In the genomic region with DNA sequence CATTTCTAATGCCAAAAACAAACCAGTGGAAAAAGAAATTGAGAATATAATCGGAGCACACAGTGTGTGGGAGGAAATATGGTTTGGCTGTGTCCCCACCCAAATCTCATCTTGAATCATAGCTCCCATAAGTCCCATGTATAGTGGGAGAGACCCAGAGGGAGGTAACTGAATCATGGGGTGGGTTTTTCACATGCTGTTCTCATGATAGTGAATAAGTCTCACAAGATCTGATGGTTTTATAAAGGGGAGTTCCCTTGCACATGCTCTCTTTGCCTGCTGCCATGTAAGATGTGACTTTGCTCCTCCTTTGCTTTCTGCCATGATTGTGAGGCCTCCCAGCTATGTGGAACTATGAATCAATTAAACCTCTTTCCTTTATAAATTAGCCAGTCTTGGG, we compare ENCODE assay signal across 7 cellular contexts.
DNase-seq lines count a peak whose midpoint lies in the region; ATAC-seq, FAIRE-seq and TF ChIP-seq lines count a peak whose summit lies in the region.
"Not testable (repeated sequence)": the region's sequence is repeated elsewhere in the genome, so short reads cannot be mapped to it uniquely, and the experiment has no call there.

No MANE protein-coding gene starts in this region.

- not testable (repeated sequence) for H2AFZ ChIP-seq in K562 (ENCODE audit: low read depth, low read length)

- H3K9me3 Mint-ChIP-seq in activated T-cell treated with anti-CD3 and anti-CD28 coated beads, Interleukin-2, amount 50 U/mL, for 24 hours: peaks cover 29% of the 10 kb centered on the region
- H3K9me3 Mint-ChIP-seq in activated naive CD4-positive, alpha-beta T cell treated with anti-CD3 and anti-CD28 coated beads for 36 hours: peaks cover 28% of the 10 kb centered on the region
- H3K9me3 Mint-ChIP-seq in stimulated activated naive CD8-positive, alpha-beta T cell treated with anti-CD3 and anti-CD28 coated beads, Interleukin-15, amount 100 ng/mL, for 72 hours: peaks cover 40 to 41% of the 10 kb centered on the region in 2 donors

- not testable (repeated sequence) for H3K4me3 Mint-ChIP-seq in activated T-cell treated with anti-CD3 and anti-CD28 coated beads, Interleukin-2, amount 50 U/mL, for 24 hours; activated naive CD4-positive, alpha-beta T cell treated with anti-CD3 and anti-CD28 coated beads for 36 hours; stimulated activated naive CD8-positive, alpha-beta T cell treated with anti-CD3 and anti-CD28 coated beads, Interleukin-15, amount 100 ng/mL, for 72 hours

- not testable (repeated sequence) for H3K9me3 ChIP-seq in K562 (replicated peaks; ENCODE audit: control insufficient read depth, insufficient read depth, low read depth, low read length)

- not testable (repeated sequence) for DNase-seq in activated T-cell treated with anti-CD3 and anti-CD28 coated beads, Interleukin-2, amount 50 U/mL, for 24 hours; K562 (ENCODE audit: extremely low read depth in 1 of 4, low spot score in 3 of 4)
- DNase-seq in activated naive CD4-positive, alpha-beta T cell treated with anti-CD3 and anti-CD28 coated beads for 36 hours: peak; percentile 22
- DNase-seq in foreskin melanocyte: peak; percentile 24
- DNase-seq in stimulated activated CD4-positive, alpha-beta T cell treated with anti-CD3 and anti-CD28 coated beads, Interleukin-2, amount 100 ng/mL, for 48 hours: peak; percentile 2 to 16
- peak in 1 of 2 donors; percentile 21 for DNase-seq in stimulated activated naive CD8-positive, alpha-beta T cell treated with anti-CD3 and anti-CD28 coated beads, Interleukin-15, amount 100 ng/mL, for 72 hours

- TF ChIP-seq POLR2A in K562 (conservative IDR thresholded peaks at IDR 0.05): not testable (repeated sequence)

- H3K27ac ChIP-seq in K562 (ENCODE audit: extremely low read depth, low read depth, low read length): not testable (repeated sequence)

- BruUV-seq in K562 (replicated peaks; lab: Mats Ljungman, UMichigan): not testable (repeated sequence)

- H3K9me1 ChIP-seq in K562 (ENCODE audit: control insufficient read depth, insufficient read depth, low read length): not testable (repeated sequence)

- peaks cover 52% of the 10 kb centered on the region for H3K4me1 Mint-ChIP-seq in activated T-cell treated with anti-CD3 and anti-CD28 coated beads, Interleukin-2, amount 50 U/mL, for 24 hours (ENCODE audit: low read depth)
- H3K4me1 Mint-ChIP-seq in activated naive CD4-positive, alpha-beta T cell treated with anti-CD3 and anti-CD28 coated beads for 36 hours (ENCODE audit: low read depth): peaks cover 43% of the 10 kb centered on the region
- H3K4me1 Mint-ChIP-seq in stimulated activated naive CD8-positive, alpha-beta T cell treated with anti-CD3 and anti-CD28 coated beads, Interleukin-15, amount 100 ng/mL, for 72 hours: peaks cover 48% of the 10 kb centered on the region

- not testable (repeated sequence) for H3K9ac ChIP-seq in K562 (ENCODE audit: insufficient read depth in 1 of 2, low read depth in 2 of 2, low read length in 2 of 2)

- not testable (repeated sequence) for H3K4me1 ChIP-seq in K562 (replicated peaks in 1 of 2; ENCODE audit: control insufficient read depth in 2 of 2, insufficient read depth in 2 of 2, low read length in 2 of 2)

- H3K36me3 ChIP-seq in K562 (ENCODE audit: control insufficient read depth, insufficient read depth, low read length): not testable (repeated sequence)

- not testable (repeated sequence) for H3K27me3 ChIP-seq in K562 (ENCODE audit: control insufficient read depth in 2 of 2, insufficient read depth in 2 of 2, low read length in 2 of 2)

- in situ Hi-C loops in K562 (cut with MboI): not testable (repeated sequence)

- intact Hi-C loops in activated naive CD4-positive, alpha-beta T cell treated with anti-CD3 and anti-CD28 coated beads for 36 hours (cut with micrococcal nuclease); K562 (cut with micrococcal nuclease): not testable (repeated sequence)

- CTCF ChIA-PET in activated naive CD4-positive, alpha-beta T cell treated with anti-CD3 and anti-CD28 coated beads for 36 hours (lab: Charles Lee): interaction anchor here (1.8 kb wide), 1 partner anchor 9 kb away, joined by 5 read pairs; no protein-coding TSS in a partner anchor
- CTCF ChIA-PET in K562 (lab: Yijun Ruan, JAX; ENCODE audit: low intra/inter-chr PET ratio): not testable (repeated sequence)

- not testable (repeated sequence) for H4K20me1 ChIP-seq in K562 (replicated peaks; ENCODE audit: control insufficient read depth, insufficient read depth, low read length)

- H3K27me3 Mint-ChIP-seq in activated T-cell treated with anti-CD3 and anti-CD28 coated beads, Interleukin-2, amount 50 U/mL, for 24 hours; activated naive CD4-positive, alpha-beta T cell treated with anti-CD3 and anti-CD28 coated beads for 36 hours (ENCODE audit: low read depth); stimulated activated naive CD8-positive, alpha-beta T cell treated with anti-CD3 and anti-CD28 coated beads, Interleukin-15, amount 100 ng/mL, for 72 hours: not testable (repeated sequence)

- ATAC-seq in activated CD4-positive, CD25-positive, alpha-beta regulatory T cell treated with anti-CD3 and anti-CD28 coated beads, Interleukin-2, amount 50 U/mL, for 24 hours: peak; percentile 79 to 96
- not testable (repeated sequence) for ATAC-seq in K562
- ATAC-seq in stimulated activated naive CD8-positive, alpha-beta T cell treated with anti-CD3 and anti-CD28 coated beads, Interleukin-15, amount 100 ng/mL, for 72 hours: peak; percentile 76

- FAIRE-seq in K562 (lab: Jason Lieb, UNC): not testable (repeated sequence)

- not testable (repeated sequence) for TF ChIP-seq CTCF in K562 (IDR thresholded peaks at IDR 0.05 in 2 of 3, conservative IDR thresholded peaks at IDR 0.05 in 1 of 3; ENCODE audit: insufficient read depth in 2 of 3, low read depth in 1 of 3, low read length in 3 of 3)

- not testable (repeated sequence) for TF ChIP-seq RAD21 in K562 (CRISPR knock-in tag; conservative IDR thresholded peaks at IDR 0.05 in 1 of 2, IDR thresholded peaks at IDR 0.05 in 1 of 2)

- peaks cover 13% of the 10 kb centered on the region; the same call in 1 of the 3 replicates for H3K79me2 ChIP-seq in K562 (ENCODE audit: control insufficient read depth, insufficient read depth, low read length)

- H3K36me3 Mint-ChIP-seq in activated T-cell treated with anti-CD3 and anti-CD28 coated beads, Interleukin-2, amount 50 U/mL, for 24 hours (ENCODE audit: low read depth): peaks cover 66% of the 10 kb centered on the region
- peaks cover 33% of the 10 kb centered on the region for H3K36me3 Mint-ChIP-seq in activated naive CD4-positive, alpha-beta T cell treated with anti-CD3 and anti-CD28 coated beads for 36 hours (ENCODE audit: low read depth)

- H3K27ac Mint-ChIP-seq in activated T-cell treated with anti-CD3 and anti-CD28 coated beads, Interleukin-2, amount 50 U/mL, for 24 hours: peak overlapping the region; percentile 84
- peak overlapping the region; percentile 71 for H3K27ac Mint-ChIP-seq in activated naive CD4-positive, alpha-beta T cell treated with anti-CD3 and anti-CD28 coated beads for 36 hours
- H3K27ac Mint-ChIP-seq in stimulated activated naive CD8-positive, alpha-beta T cell treated with anti-CD3 and anti-CD28 coated beads, Interleukin-15, amount 100 ng/mL, for 72 hours: not testable (repeated sequence)

- POLR2A ChIA-PET in K562 (lab: Yijun Ruan, JAX): not testable (repeated sequence)

- not testable (repeated sequence) for H3K4me2 ChIP-seq in K562 (ENCODE audit: insufficient read depth, low read length)

- 59% methylated on average over 1 of the region's 1 CpG for WGBS in K562 (ENCODE audit: insufficient coverage, low coverage, missing lambda C conversion rate)

- not testable (repeated sequence) for TF ChIP-seq EP300 in K562 (IDR thresholded peaks at IDR 0.05; ENCODE audit: low read length)

- not testable (repeated sequence) for H3K4me3 ChIP-seq in K562

TF ChIP-seq in K562, 482 proteins besides CTCF, POLR2A, EP300 and RAD21:
- TF ChIP-seq, protein P1, sequence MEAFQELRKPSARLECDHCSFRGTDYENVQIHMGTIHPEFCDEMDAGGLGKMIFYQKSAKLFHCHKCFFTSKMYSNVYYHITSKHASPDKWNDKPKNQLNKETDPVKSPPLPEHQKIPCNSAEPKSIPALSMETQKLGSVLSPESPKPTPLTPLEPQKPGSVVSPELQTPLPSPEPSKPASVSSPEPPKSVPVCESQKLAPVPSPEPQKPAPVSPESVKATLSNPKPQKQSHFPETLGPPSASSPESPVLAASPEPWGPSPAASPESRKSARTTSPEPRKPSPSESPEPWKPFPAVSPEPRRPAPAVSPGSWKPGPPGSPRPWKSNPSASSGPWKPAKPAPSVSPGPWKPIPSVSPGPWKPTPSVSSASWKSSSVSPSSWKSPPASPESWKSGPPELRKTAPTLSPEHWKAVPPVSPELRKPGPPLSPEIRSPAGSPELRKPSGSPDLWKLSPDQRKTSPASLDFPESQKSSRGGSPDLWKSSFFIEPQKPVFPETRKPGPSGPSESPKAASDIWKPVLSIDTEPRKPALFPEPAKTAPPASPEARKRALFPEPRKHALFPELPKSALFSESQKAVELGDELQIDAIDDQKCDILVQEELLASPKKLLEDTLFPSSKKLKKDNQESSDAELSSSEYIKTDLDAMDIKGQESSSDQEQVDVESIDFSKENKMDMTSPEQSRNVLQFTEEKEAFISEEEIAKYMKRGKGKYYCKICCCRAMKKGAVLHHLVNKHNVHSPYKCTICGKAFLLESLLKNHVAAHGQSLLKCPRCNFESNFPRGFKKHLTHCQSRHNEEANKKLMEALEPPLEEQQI (IDR thresholded peaks at IDR 0.05): peak; percentile 74
- TF ChIP-seq ZFP36 (IDR thresholded peaks at IDR 0.05; ENCODE audit: low read depth, low read length, partially characterized antibody) (peak; percentile 10), ZNF431 (CRISPR knock-in tag; IDR thresholded peaks at IDR 0.05) (peak; percentile 98), CC2D1A (IDR thresholded peaks at IDR 0.05) (0 out of 2 replicates have a peak, but pooled peaks have one; percentile 22)
